Comparison of ENCODE assay signal across 20 cellular contexts in genomic region chr1:86938450-86938849, GRCh38. TPM values are rescaled to one million over a fixed set of nuclear protein-coding genes. Genes with fewer than 3 reads are reported as not detected.
DNase-seq lines count a peak whose midpoint lies in the region; ATAC-seq, FAIRE-seq and TF ChIP-seq lines count a peak whose summit lies in the region.
"Had no signal": no experiment of that assay in that cellular context is flagged by ENCODE, and none has a peak within 500 bp of the region (broad histone marks: within the 10 kb centered on the region; RNA-seq: fewer than 3 reads in every experiment).

No MANE protein-coding gene starts in this region.

- peaks cover 5% of the 10 kb centered on the region for H3K27me3 Mint-ChIP-seq in GM23338 (ENCODE audit: insufficient read depth, low read depth, poor library complexity)
- H3K27me3 Mint-ChIP-seq: activated CD4-positive, alpha-beta memory T cell treated with anti-CD3 and anti-CD28 coated beads, Interleukin-2, amount 10 ng/mL, durations not matched to agents 7 days and 5 days; activated naive CD4-positive, alpha-beta T cell treated with anti-CD3 and anti-CD28 coated beads, Interleukin-2, amount 50 U/mL, for 24 hours; activated T-cell treated with anti-CD3 and anti-CD28 coated beads, Interleukin-2, amount 50 U/mL, for 24 hours; stimulated activated naive CD8-positive, alpha-beta T cell treated with anti-CD3 and anti-CD28 coated beads, Interleukin-15, Interleukin-2, amounts not matched to agents 100 ng/mL and 50 ng/mL, for 24 hours had no signal

- no peaks in the 10 kb centered on the region for H3K9me3 ChIP-seq in Karpas-422 (ENCODE audit: low read length)
- H3K9me3 ChIP-seq: sigmoid colon had no signal

- H3K4me1 Mint-ChIP-seq in GM23338, result peaks cover 35% of the 10 kb centered on the region
- H3K4me1 Mint-ChIP-seq: activated CD4-positive, alpha-beta memory T cell treated with anti-CD3 and anti-CD28 coated beads, Interleukin-2, amount 10 ng/mL, durations not matched to agents 7 days and 5 days had no signal

- peak overlapping the region; percentile 76 for H3K27ac Mint-ChIP-seq in GM23338
- H3K27ac Mint-ChIP-seq: activated CD4-positive, alpha-beta memory T cell treated with anti-CD3 and anti-CD28 coated beads, Interleukin-2, amount 10 ng/mL, durations not matched to agents 7 days and 5 days; activated naive CD4-positive, alpha-beta T cell treated with anti-CD3 and anti-CD28 coated beads, Interleukin-2, amount 50 U/mL, for 24 hours; activated T-cell treated with anti-CD3 and anti-CD28 coated beads, Interleukin-2, amount 50 U/mL, for 24 hours; stimulated activated naive CD8-positive, alpha-beta T cell treated with anti-CD3 and anti-CD28 coated beads, Interleukin-15, Interleukin-2, amounts not matched to agents 100 ng/mL and 50 ng/mL, for 24 hours had no signal

- H3K9me3 Mint-ChIP-seq in GM23338, result no peaks in the 10 kb centered on the region
- H3K9me3 Mint-ChIP-seq: activated CD4-positive, alpha-beta memory T cell treated with anti-CD3 and anti-CD28 coated beads, Interleukin-2, amount 10 ng/mL, durations not matched to agents 7 days and 5 days; activated naive CD4-positive, alpha-beta T cell treated with anti-CD3 and anti-CD28 coated beads, Interleukin-2, amount 50 U/mL, for 24 hours; activated T-cell treated with anti-CD3 and anti-CD28 coated beads, Interleukin-2, amount 50 U/mL, for 24 hours; stimulated activated naive CD8-positive, alpha-beta T cell treated with anti-CD3 and anti-CD28 coated beads, Interleukin-15, Interleukin-2, amounts not matched to agents 100 ng/mL and 50 ng/mL, for 24 hours had no signal

- no peaks in the 10 kb centered on the region for H3K36me3 Mint-ChIP-seq in GM23338 (ENCODE audit: low read depth)

- DNase-seq in GM23338 (ENCODE audit: low spot score) (no peak), Karpas-422 (no peak), bronchial epithelial cell (ENCODE audit: low read depth) (peak; percentile 10), omental fat pad (ENCODE audit: low spot score) (no peak), NCI-H2171 treated with DMSO at 0.1 percent for 48 hours (lab: John Stamatoyannopoulos, UW) (no peak), H4 (ENCODE audit: low spot score) (no peak), middle frontal gyrus (ENCODE audit: extremely low spot score, low spot score) (no peak)
- DNase-seq: activated CD4-positive, alpha-beta memory T cell treated with anti-CD3 and anti-CD28 coated beads, Interleukin-2, amount 10 ng/mL, durations not matched to agents 7 days and 5 days; activated T-cell treated with anti-CD3 and anti-CD28 coated beads, Interleukin-2, amount 50 U/mL, for 24 hours; COR-L47; NCI-H146; NCI-H226; nucleus accumbens; SIG-M5; sigmoid colon had no signal

- H3K27me3 ChIP-seq in GM23338 (ENCODE audit: insufficient read depth) (no peaks in the 10 kb centered on the region), Karpas-422 (ENCODE audit: low read length) (no peaks in the 10 kb centered on the region), bronchial epithelial cell (ENCODE audit: control insufficient read depth, insufficient read depth, low read length) (no peaks in the 10 kb centered on the region)
- H3K27me3 ChIP-seq: sigmoid colon had no signal

- H3K9me2 ChIP-seq in GM23338 (ENCODE audit: insufficient read depth) (no peaks in the 10 kb centered on the region), Karpas-422 (replicated peaks; ENCODE audit: insufficient read depth, low read length) (no peaks in the 10 kb centered on the region)

- peak overlapping the region; percentile 44; the same call in 2 of the 3 replicates for H3K4me3 Mint-ChIP-seq in GM23338
- H3K4me3 Mint-ChIP-seq: activated CD4-positive, alpha-beta memory T cell treated with anti-CD3 and anti-CD28 coated beads, Interleukin-2, amount 10 ng/mL, durations not matched to agents 7 days and 5 days; activated naive CD4-positive, alpha-beta T cell treated with anti-CD3 and anti-CD28 coated beads, Interleukin-2, amount 50 U/mL, for 24 hours; activated T-cell treated with anti-CD3 and anti-CD28 coated beads, Interleukin-2, amount 50 U/mL, for 24 hours; stimulated activated naive CD8-positive, alpha-beta T cell treated with anti-CD3 and anti-CD28 coated beads, Interleukin-15, Interleukin-2, amounts not matched to agents 100 ng/mL and 50 ng/mL, for 24 hours had no signal

- H3K4me3 ChIP-seq in GM23338 (peak overlapping the region; percentile 32), Karpas-422 (ENCODE audit: low read length) (no peak overlapping the region), bronchial epithelial cell (ENCODE audit: low read depth, low read length) (no peak overlapping the region)
- H3K4me3 ChIP-seq: coronary artery, sigmoid colon had no signal

- H3K9ac ChIP-seq in Karpas-422 (ENCODE audit: low read length), result no peak overlapping the region

- H3K79me2 ChIP-seq in GM23338 (replicated peaks; ENCODE audit: insufficient read depth) (peaks cover 88% of the 10 kb centered on the region), Karpas-422 (ENCODE audit: low read length) (peaks cover 85% of the 10 kb centered on the region)

- H3K36me3 ChIP-seq in GM23338 (ENCODE audit: insufficient read depth), result no peaks in the 10 kb centered on the region
- no peaks in the 10 kb centered on the region for H3K36me3 ChIP-seq in Karpas-422 (ENCODE audit: insufficient read depth, low read length)
- no peaks in the 10 kb centered on the region for H3K36me3 ChIP-seq in bronchial epithelial cell (ENCODE audit: control insufficient read depth, insufficient read depth, low read length)
- H3K36me3 ChIP-seq: sigmoid colon had no signal

- H2AFZ ChIP-seq in GM23338, result no peak overlapping the region
- no peak overlapping the region for H2AFZ ChIP-seq in Karpas-422 (ENCODE audit: low read length)

- ATAC-seq in GM23338, result no peak
- ATAC-seq in omental fat pad (ENCODE audit: low FRiP score), result peak; percentile 57

- FAIRE-seq in bronchial epithelial cell (lab: Jason Lieb, UNC), result no peak
- FAIRE-seq: endothelial cell of umbilical vein, urothelium cell line had no signal

- no peak for TF ChIP-seq CTCF in GM23338 (conservative IDR thresholded peaks at IDR 0.05; ENCODE audit: low read depth in 2 of 2)
- no peak for TF ChIP-seq CTCF in bronchial epithelial cell (IDR thresholded peaks at IDR 0.05; ENCODE audit: insufficient read depth, low read length, severe bottlenecking)
- TF ChIP-seq CTCF in omental fat pad (IDR thresholded peaks at IDR 0.05), result no peak

- H3K27ac ChIP-seq in GM23338 (ENCODE audit: low read depth), result no peak overlapping the region
- H3K27ac ChIP-seq in Karpas-422 (ENCODE audit: low read length), result no peak overlapping the region
- H3K27ac ChIP-seq: coronary artery, sigmoid colon had no signal

- H3K4me2 ChIP-seq in GM23338, result peak overlapping the region; percentile 53
- peak overlapping the region; percentile 12 for H3K4me2 ChIP-seq in Karpas-422 (ENCODE audit: low read depth, low read length, poor library complexity, severe bottlenecking)

- H4K20me1 ChIP-seq in GM23338 (replicated peaks; ENCODE audit: insufficient read depth), result no peaks in the 10 kb centered on the region; the same call in 1 of the 2 replicates
- peaks cover 26% of the 10 kb centered on the region; the same call in 1 of the 2 replicates for H4K20me1 ChIP-seq in Karpas-422 (ENCODE audit: insufficient read depth, low read depth, low read length)

- no peaks in the 10 kb centered on the region for H3F3A ChIP-seq in GM23338 (replicated peaks; ENCODE audit: low read depth)

- H3K4me1 ChIP-seq in GM23338 (ENCODE audit: insufficient read depth) (peaks cover 38% of the 10 kb centered on the region), Karpas-422 (ENCODE audit: low read length) (peaks cover 30% of the 10 kb centered on the region)

TF ChIP-seq in GM23338, 12 proteins besides CTCF, POLR2A, EP300 and RAD21 (continues in another document):
- TF ChIP-seq NANOG (IDR thresholded peaks at IDR 0.05; ENCODE audit: borderline replicate concordance) (no peak), CREB1 (CRISPR knock-in tag; IDR thresholded peaks at IDR 0.05; ENCODE audit: low read depth) (no peak)

RNA-seq across cellular contexts. Expression of gene HS2ST1, which starts 24.0 kb away (rescaled TPM):
- total RNA-seq in GM23338 (2014; rRNA removed; shearing (Covaris generic)), result 17.1 and 19.5 TPM in 2 replicates
- 4.9 and 6.7 TPM in 2 replicates for polyA plus RNA-seq in GM23338 (2016; fragmentation: Nextera tagmentation; extraction: Ambion mirVana)
- 9.6 and 18.7 TPM in 2 replicates for total RNA-seq in Karpas-422 (2014; rRNA removed; shearing (Covaris generic); ENCODE audit: low replicate concordance)
- total RNA-seq in bronchial epithelial cell, result 15.1 and 19.0 TPM in 2 replicates
- 10 to 100 TPM; 11.7 to 25.3 (median 16.9) TPM for total RNA-seq in omental fat pad
- total RNA-seq in H4 (2014; rRNA removed; shearing (Covaris generic)), result 14.2 and 17.6 TPM in 2 replicates

RNA-seq across cellular contexts. Expression of gene SELENOF, which starts 24.5 kb away (rescaled TPM):
- 113 and 160 TPM in 2 replicates for total RNA-seq in GM23338 (2014; rRNA removed; shearing (Covaris generic))
- 129 and 142 TPM in 2 replicates for polyA plus RNA-seq in GM23338 (2016; fragmentation: Nextera tagmentation; extraction: Ambion mirVana)
- 118 and 197 TPM in 2 replicates for total RNA-seq in Karpas-422 (2014; rRNA removed; shearing (Covaris generic); ENCODE audit: low replicate concordance)
- 131 and 162 TPM in 2 replicates for total RNA-seq in bronchial epithelial cell
- total RNA-seq in omental fat pad, result 100 to 1,000 TPM; 120 to 177 (median 138) TPM
- total RNA-seq in H4 (2014; rRNA removed; shearing (Covaris generic)), result 140 and 223 TPM in 2 replicates
